Comparison of ENCODE assay signal across 1 cellular context in the genomic region with DNA sequence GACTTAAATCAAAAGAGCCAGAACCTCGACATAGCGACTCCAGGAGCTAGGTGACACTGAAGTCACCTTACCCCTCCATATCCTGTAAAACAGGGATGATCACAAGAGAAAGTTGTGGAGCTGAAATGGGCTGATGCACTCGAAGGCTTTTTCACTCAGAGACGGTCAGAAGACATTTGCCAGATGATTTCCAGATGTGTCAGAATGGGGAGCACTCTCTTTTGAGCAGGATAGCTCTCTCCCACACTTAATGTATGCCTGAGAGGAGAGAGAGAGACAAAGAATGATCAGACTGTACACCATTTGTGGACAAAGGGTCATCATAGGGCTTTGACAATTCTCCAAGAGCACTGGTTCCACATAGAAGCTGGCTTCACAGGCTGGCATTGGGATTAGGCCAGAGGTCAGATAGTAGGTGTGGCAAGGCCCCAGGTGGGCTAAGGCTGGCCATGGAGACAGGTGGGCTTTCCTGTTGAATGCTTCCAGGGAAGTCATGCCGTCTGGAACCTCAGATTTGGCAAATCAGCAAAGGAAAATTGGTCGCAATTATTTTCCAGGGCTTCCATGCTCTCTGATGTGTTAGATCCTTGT.
TF ChIP-seq lines count a peak whose summit lies in the region.

No MANE protein-coding gene starts in this region.

TF ChIP-seq in IMR-90, 13 proteins besides CTCF, POLR2A, EP300 and RAD21:
- TF ChIP-seq NFE2L2 (IDR thresholded peaks at IDR 0.05; ENCODE audit: low read depth, low read length) (no peak), RFX5 (IDR thresholded peaks at IDR 0.05; ENCODE audit: low read depth, low read length) (no peak), BHLHE40 (IDR thresholded peaks at IDR 0.05; ENCODE audit: low read depth, low read length) (no peak), CEBPB (IDR thresholded peaks at IDR 0.05; ENCODE audit: low read depth, low read length) (no peak), SMC3 (IDR thresholded peaks at IDR 0.05; ENCODE audit: low read depth, low read length) (no peak), MAZ (IDR thresholded peaks at IDR 0.05; ENCODE audit: borderline replicate concordance, low read depth, low read length) (no peak), MAFK (IDR thresholded peaks at IDR 0.05; ENCODE audit: low read depth, low read length) (no peak), CHD1 (IDR thresholded peaks at IDR 0.05; ENCODE audit: low read depth, low read length) (no peak)
